In the genomic region with DNA sequence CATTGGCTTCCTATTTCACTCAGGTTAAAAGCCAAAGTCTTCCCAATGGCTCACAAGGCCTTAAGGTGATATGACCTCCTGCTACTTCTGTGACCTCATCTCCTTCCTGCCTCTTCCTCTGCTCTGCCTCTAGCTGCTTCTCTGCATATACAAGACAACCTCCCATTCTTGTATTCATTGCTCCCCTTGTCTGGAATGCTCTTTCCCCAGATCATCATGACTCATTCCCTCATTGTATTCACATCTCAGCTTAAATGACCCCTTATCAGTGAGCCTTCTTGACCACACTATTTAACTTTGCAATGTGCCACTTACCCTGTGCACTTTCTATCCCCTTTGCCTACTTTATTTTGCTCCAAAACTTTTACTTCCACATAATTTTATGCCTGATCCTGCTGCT, we compare ENCODE assay signal across 10 cellular contexts.
DNase-seq lines count a peak whose midpoint lies in the region; ATAC-seq, FAIRE-seq and TF ChIP-seq lines count a peak whose summit lies in the region.
"Had no signal": no experiment of that assay in that cellular context is flagged by ENCODE, and none has a peak within 500 bp of the region (broad histone marks: within the 10 kb centered on the region; RNA-seq: fewer than 3 reads in every experiment).

No MANE protein-coding gene starts in this region.

- H3K4me3 Mint-ChIP-seq in nephron progenitor cell: no peak overlapping the region
- no peak overlapping the region for H3K4me3 Mint-ChIP-seq in CD4-positive, alpha-beta T cell

- peak overlapping the region; percentile 3 for H3K27ac Mint-ChIP-seq in nephron progenitor cell
- no peak overlapping the region for H3K27ac Mint-ChIP-seq in CD4-positive, alpha-beta T cell
- H3K27ac Mint-ChIP-seq in activated naive CD4-positive, alpha-beta T cell treated with anti-CD3 and anti-CD28 coated beads, Interleukin-2, amount 50 U/mL, for 72 hours: no peak overlapping the region

- in situ Hi-C loops in KBM-7 (cut with MboI; ENCODE audit: low pct_unique_long_range_greater_than_20kb, low sequenced_read_pairs): no loop called here

- POLR2A ChIA-PET in CD4-positive, alpha-beta T cell (lab: Charles Lee): no interaction called here

- intact Hi-C loops in CD4-positive, alpha-beta T cell (cut with DNase I, micrococcal nuclease): no loop called here

- no peak for TF ChIP-seq CTCF in nephron progenitor cell (IDR thresholded peaks at IDR 0.05)
- TF ChIP-seq CTCF in Peyer's patch (IDR thresholded peaks at IDR 0.05): no peak
- TF ChIP-seq CTCF in CD4-positive, alpha-beta T cell (IDR thresholded peaks at IDR 0.05): no peak

- DNase-seq in GM04504 (ENCODE audit: low read depth) (peak; percentile 14), RCC 7860 (ENCODE audit: low spot score) (peak; percentile 91), epithelial cell of prostate (ENCODE audit: low read depth, low spot score) (no peak), nephron progenitor cell (no peak), KBM-7 (no peak), Peyer's patch (no peak)
- no peak for DNase-seq in CD4-positive, alpha-beta T cell
- no peak for DNase-seq in activated naive CD4-positive, alpha-beta T cell treated with anti-CD3 and anti-CD28 coated beads, Interleukin-2, amount 50 U/mL, for 72 hours (ENCODE audit: low spot score in 2 of 2)
- DNase-seq: mucosa of descending colon, NCI-H187 had no signal

- H3K36me3 ChIP-seq in Peyer's patch: peaks cover 0 to 17% (median 0%) of the 10 kb centered on the region in 3 donors

- peaks cover 20% of the 10 kb centered on the region for H3K9me3 Mint-ChIP-seq in nephron progenitor cell
- H3K9me3 Mint-ChIP-seq in CD4-positive, alpha-beta T cell: peaks cover 10% of the 10 kb centered on the region
- H3K9me3 Mint-ChIP-seq in activated naive CD4-positive, alpha-beta T cell treated with anti-CD3 and anti-CD28 coated beads, Interleukin-2, amount 50 U/mL, for 72 hours: peaks cover 9 to 30% of the 10 kb centered on the region in 2 donors

- peak; percentile 93 for FAIRE-seq in RCC 7860 (lab: Jason Lieb, UNC)

- no peak for TF ChIP-seq POLR2A in Peyer's patch (IDR thresholded peaks at IDR 0.05)

- H3K27me3 ChIP-seq in Peyer's patch: no peaks in the 10 kb centered on the region
- H3K27me3 ChIP-seq in CD4-positive, alpha-beta T cell (ENCODE audit: control insufficient read depth, insufficient read depth, low read length): no peaks in the 10 kb centered on the region

- H3K27ac ChIP-seq in epithelial cell of prostate: peak overlapping the region; percentile 42
- H3K27ac ChIP-seq in Peyer's patch: no peak overlapping the region
- no peak overlapping the region for H3K27ac ChIP-seq in CD4-positive, alpha-beta T cell (ENCODE audit: low read depth, low read length)

- no peaks in the 10 kb centered on the region for H3K27me3 Mint-ChIP-seq in nephron progenitor cell (ENCODE audit: low read depth, poor library complexity)
- H3K27me3 Mint-ChIP-seq in CD4-positive, alpha-beta T cell: no peaks in the 10 kb centered on the region

- no peaks in the 10 kb centered on the region for H3K9me3 ChIP-seq in Peyer's patch
- no peaks in the 10 kb centered on the region for H3K9me3 ChIP-seq in CD4-positive, alpha-beta T cell (ENCODE audit: control insufficient read depth, low read length)
- H3K9me3 ChIP-seq: mucosa of descending colon had no signal

- H3K4me3 ChIP-seq in Peyer's patch: no peak overlapping the region
- H3K4me3 ChIP-seq: mucosa of descending colon had no signal

- peaks cover 4% of the 10 kb centered on the region for H3K4me1 Mint-ChIP-seq in nephron progenitor cell
- peaks cover 60% of the 10 kb centered on the region for H3K4me1 Mint-ChIP-seq in CD4-positive, alpha-beta T cell (ENCODE audit: low read depth)

- CTCF ChIA-PET in CD4-positive, alpha-beta T cell (lab: Charles Lee): interaction anchor here (1.0 kb wide), 1 partner anchor 10 kb away, joined by 3 read pairs; no protein-coding TSS in a partner anchor

- H3K4me1 ChIP-seq in Peyer's patch: peaks cover 0 to 9% (median 0%) of the 10 kb centered on the region in 4 donors

- H3K36me3 Mint-ChIP-seq in nephron progenitor cell (ENCODE audit: low read depth): peaks cover 75% of the 10 kb centered on the region
- H3K36me3 Mint-ChIP-seq in CD4-positive, alpha-beta T cell (ENCODE audit: low read depth): peaks cover 80% of the 10 kb centered on the region
- peaks cover 27 to 49% of the 10 kb centered on the region in 2 donors for H3K36me3 Mint-ChIP-seq in activated naive CD4-positive, alpha-beta T cell treated with anti-CD3 and anti-CD28 coated beads, Interleukin-2, amount 50 U/mL, for 72 hours

- no peak for ATAC-seq in CD4-positive, alpha-beta T cell (ENCODE audit: poor library complexity)
- ATAC-seq in activated naive CD4-positive, alpha-beta T cell treated with anti-CD3 and anti-CD28 coated beads, Interleukin-2, amount 50 U/mL, for 72 hours: no peak
- ATAC-seq: mucosa of descending colon had no signal

Comparison
In these comparisons a context has a peak if more than half of its experiments do, and no peak if none do; other contexts are left out.
1. DNase-seq: peak in GM04504 (single experiment) and RCC 7860 (single experiment); none in epithelial cell of prostate (single experiment), nephron progenitor cell (single experiment), KBM-7 (single experiment), Peyer's patch (0 of 3), CD4-positive, alpha-beta T cell (0 of 10) and activated naive CD4-positive, alpha-beta T cell treated with anti-CD3 and anti-CD28 coated beads, Interleukin-2, amount 50 U/mL, for 72 hours (0 of 2).